2 cellular contexts compared by ENCODE assay signal in the genomic region with DNA sequence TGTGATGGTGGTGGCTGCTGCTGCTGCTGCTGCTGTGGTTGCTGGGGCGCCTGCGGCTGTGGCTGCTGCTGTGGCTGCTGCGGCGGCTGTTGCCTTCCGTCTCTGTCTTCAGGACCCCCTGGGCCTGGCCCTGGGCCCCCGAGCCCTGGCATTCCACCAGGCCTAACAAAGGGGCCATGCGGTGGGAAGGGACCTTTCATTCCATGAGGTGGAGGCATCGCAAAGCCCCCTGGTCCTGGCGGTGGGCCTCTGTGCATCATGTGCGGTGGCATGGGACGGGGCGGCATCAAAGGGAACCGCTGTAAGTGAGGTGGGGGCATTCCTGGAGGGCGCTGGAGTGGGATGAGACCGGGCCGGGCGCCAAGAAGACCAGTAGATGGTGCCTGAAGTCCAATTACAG.
TF ChIP-seq lines count a peak whose summit lies in the region.

No MANE protein-coding gene starts in this region.

TF ChIP-seq in WTC11, 78 proteins besides CTCF, POLR2A, EP300 and RAD21:
- TF ChIP-seq ZNF671 (CRISPR knock-in tag; IDR thresholded peaks at IDR 0.05), result no peak
- no peak for TF ChIP-seq USF1 (CRISPR knock-in tag; IDR thresholded peaks at IDR 0.05)
- no peak for TF ChIP-seq ZNF532 (CRISPR knock-in tag; IDR thresholded peaks at IDR 0.05; ENCODE audit: borderline replicate concordance)
- TF ChIP-seq CDX4 (CRISPR knock-in tag; IDR thresholded peaks at IDR 0.05; ENCODE audit: borderline replicate concordance), result no peak
- no peak for TF ChIP-seq ZBTB21 (CRISPR knock-in tag; IDR thresholded peaks at IDR 0.05; ENCODE audit: borderline replicate concordance)
- TF ChIP-seq NFYB (CRISPR knock-in tag; conservative IDR thresholded peaks at IDR 0.05; ENCODE audit: low read depth), result no peak
- no peak for TF ChIP-seq ZNF396 (CRISPR knock-in tag; IDR thresholded peaks at IDR 0.05; ENCODE audit: borderline replicate concordance)
- TF ChIP-seq, protein P1, sequence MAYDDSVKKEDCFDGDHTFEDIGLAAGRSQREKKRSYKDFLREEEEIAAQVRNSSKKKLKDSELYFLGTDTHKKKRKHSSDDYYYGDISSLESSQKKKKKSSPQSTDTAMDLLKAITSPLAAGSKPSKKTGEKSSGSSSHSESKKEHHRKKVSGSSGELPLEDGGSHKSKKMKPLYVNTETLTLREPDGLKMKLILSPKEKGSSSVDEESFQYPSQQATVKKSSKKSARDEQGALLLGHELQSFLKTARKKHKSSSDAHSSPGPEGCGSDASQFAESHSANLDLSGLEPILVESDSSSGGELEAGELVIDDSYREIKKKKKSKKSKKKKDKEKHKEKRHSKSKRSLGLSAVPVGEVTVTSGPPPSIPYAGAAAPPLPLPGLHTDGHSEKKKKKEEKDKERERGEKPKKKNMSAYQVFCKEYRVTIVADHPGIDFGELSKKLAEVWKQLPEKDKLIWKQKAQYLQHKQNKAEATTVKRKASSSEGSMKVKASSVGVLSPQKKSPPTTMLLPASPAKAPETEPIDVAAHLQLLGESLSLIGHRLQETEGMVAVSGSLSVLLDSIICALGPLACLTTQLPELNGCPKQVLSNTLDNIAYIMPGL (CRISPR knock-in tag; IDR thresholded peaks at IDR 0.05), result no peak
- TF ChIP-seq E2F4 (CRISPR knock-in tag; IDR thresholded peaks at IDR 0.05; ENCODE audit: borderline replicate concordance, low read depth), result no peak
- TF ChIP-seq ZNF416 (CRISPR knock-in tag; IDR thresholded peaks at IDR 0.05), result no peak
- TF ChIP-seq FOXP1 (CRISPR knock-in tag; IDR thresholded peaks at IDR 0.05; ENCODE audit: borderline replicate concordance), result no peak

TF ChIP-seq in HepG2, 621 proteins besides CTCF, POLR2A, EP300 and RAD21:
- peak; percentile 82 for TF ChIP-seq AGO2 (optimal IDR thresholded peaks at IDR 0.05; ENCODE audit: low read depth, low read length)
- TF ChIP-seq NPAS2 (CRISPR knock-in tag; IDR thresholded peaks at IDR 0.05; ENCODE audit: borderline replicate concordance), result no peak
- no peak for TF ChIP-seq TRIM22 (IDR thresholded peaks at IDR 0.05)
- TF ChIP-seq, protein P2, sequence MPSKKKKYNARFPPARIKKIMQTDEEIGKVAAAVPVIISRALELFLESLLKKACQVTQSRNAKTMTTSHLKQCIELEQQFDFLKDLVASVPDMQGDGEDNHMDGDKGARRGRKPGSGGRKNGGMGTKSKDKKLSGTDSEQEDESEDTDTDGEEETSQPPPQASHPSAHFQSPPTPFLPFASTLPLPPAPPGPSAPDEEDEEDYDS (CRISPR knock-in tag; IDR thresholded peaks at IDR 0.05), result no peak
- no peak for TF ChIP-seq ZNF768 (CRISPR knock-in tag; IDR thresholded peaks at IDR 0.05)
- TF ChIP-seq FOXP1 (IDR thresholded peaks at IDR 0.05), result no peak
- no peak for TF ChIP-seq FOXP1 (CRISPR knock-in tag; IDR thresholded peaks at IDR 0.05)
- TF ChIP-seq ZNF737 (CRISPR knock-in tag; IDR thresholded peaks at IDR 0.05; ENCODE audit: borderline replicate concordance), result no peak
- TF ChIP-seq HOXD1 (CRISPR knock-in tag; IDR thresholded peaks at IDR 0.05), result no peak
TF ChIP-seq in HepG2: peak in this region for 1.
